In the genomic region with DNA sequence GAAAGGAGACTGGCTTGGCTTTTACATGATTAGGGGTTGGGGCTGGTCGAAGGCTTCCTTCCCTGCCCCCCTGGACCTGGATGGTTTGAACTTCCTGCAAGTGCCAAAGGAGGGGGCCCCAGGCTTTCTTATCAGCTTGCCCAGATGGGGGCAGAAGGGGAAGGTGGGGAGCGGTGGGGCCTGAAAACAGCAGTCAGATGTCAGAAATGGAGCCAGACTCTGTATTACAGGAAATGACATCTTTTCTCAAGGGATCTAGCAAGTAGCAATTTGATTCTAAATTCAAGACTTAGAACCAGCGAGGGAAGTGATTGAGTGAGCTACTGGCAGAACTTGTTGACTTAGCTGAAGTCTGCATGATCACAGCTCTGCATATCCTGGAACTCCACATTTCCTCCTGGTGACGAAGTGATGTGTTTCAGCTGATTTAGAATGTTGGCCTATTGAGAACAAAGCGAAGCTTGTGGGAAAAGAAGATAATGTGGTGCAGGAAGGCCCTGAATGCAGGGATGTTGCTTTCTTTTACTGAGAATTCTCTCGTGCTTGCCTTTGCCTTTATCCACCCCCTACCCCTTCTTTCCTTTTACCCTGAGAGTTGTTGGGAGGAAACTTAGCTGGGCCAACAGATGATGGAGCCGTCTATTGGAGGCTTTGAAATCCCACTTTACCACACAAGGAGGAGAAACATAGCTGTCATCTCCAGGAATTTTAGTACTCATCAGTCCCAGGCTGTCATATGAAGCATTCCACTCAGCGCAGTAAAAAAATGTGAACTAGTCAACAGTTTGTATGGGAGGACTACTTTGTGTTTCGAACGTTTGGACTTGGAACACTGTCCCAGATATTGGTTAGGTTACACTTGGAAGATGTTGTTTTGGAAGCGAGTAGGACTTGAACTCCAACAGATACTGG, we compare ENCODE assay signal across 7 cellular contexts. TPM values are rescaled to one million over a fixed set of nuclear protein-coding genes. Genes with fewer than 3 reads are reported as not detected.
A peak's percentile ranks its signal among the peaks of the same experiment; 100 is the strongest.
DNase-seq lines count a peak whose midpoint lies in the region; ATAC-seq and TF ChIP-seq lines count a peak whose summit lies in the region.

No MANE protein-coding gene starts in this region.

- H3K79me1 ChIP-seq in trophoblast cell (ENCODE audit: low read length) = no peaks in the 10 kb centered on the region

- ATAC-seq in GM18520 (IDR thresholded peaks at IDR 0.05; ENCODE audit: unreplicated experiment) (peak; percentile 53), HG02588 (IDR thresholded peaks at IDR 0.05; ENCODE audit: unreplicated experiment) (peak; percentile 60)

- no peaks in the 10 kb centered on the region for H3K27me3 ChIP-seq in esophagus squamous epithelium
- H3K27me3 ChIP-seq in trophoblast cell (ENCODE audit: insufficient read depth, low read length) = no peaks in the 10 kb centered on the region

- H3K4me2 ChIP-seq in trophoblast cell (ENCODE audit: low read length) = no peak overlapping the region

- DNase-seq in OCI-M2 (lab: John Stamatoyannopoulos, UW; ENCODE audit: unreplicated experiment) (peak; percentile 60), esophagus squamous epithelium (lab: John Stamatoyannopoulos, UW) (no peak), trophoblast cell (peak in 1 of 2 donors; percentile 27), NCI-H226 (no peak), A172 (ENCODE audit: low spot score) (no peak)

- H3K36me3 ChIP-seq in esophagus squamous epithelium (no peaks in the 10 kb centered on the region), trophoblast cell (ENCODE audit: control insufficient read depth in 1 of 2, insufficient read depth in 2 of 2, low read length in 2 of 2) (no peaks in the 10 kb centered on the region)

- H3K14ac ChIP-seq in trophoblast cell (ENCODE audit: low read length) = no peak overlapping the region

- H3K27ac ChIP-seq in esophagus squamous epithelium (peak overlapping the region; percentile 19 to 74 (median 62)), trophoblast cell (ENCODE audit: low read depth, low read length) (no peak overlapping the region)

- no peak overlapping the region for H2BK12ac ChIP-seq in trophoblast cell (ENCODE audit: low read length)

- no peak overlapping the region for H3K18ac ChIP-seq in trophoblast cell (ENCODE audit: low read length)

- 58 to 66% methylated on average over 8 to 11 of the region's 11 CpGs for WGBS in esophagus squamous epithelium, 2 donors
- WGBS in trophoblast cell (ENCODE audit: extremely low coverage, insufficient coverage, insufficient read length) = no CpG with 5 or more reads among the region's 11 CpGs

- no peak overlapping the region for H3K9ac ChIP-seq in trophoblast cell (ENCODE audit: low read length)

- no peak overlapping the region for H2BK5ac ChIP-seq in trophoblast cell (ENCODE audit: low read depth, low read length, poor library complexity)

- TF ChIP-seq CTCF in esophagus squamous epithelium (IDR thresholded peaks at IDR 0.05) = no peak

- no peak overlapping the region for H4K12ac ChIP-seq in trophoblast cell (ENCODE audit: low read depth, low read length)

- H2AFZ ChIP-seq in trophoblast cell (ENCODE audit: insufficient read depth, low read length, poor library complexity) = no peak overlapping the region

- H3K23ac ChIP-seq in trophoblast cell (ENCODE audit: low read length) = no peak overlapping the region

- H3K4me3 ChIP-seq in esophagus squamous epithelium (no peak overlapping the region), trophoblast cell (ENCODE audit: low read depth, low read length) (no peak overlapping the region)

- intact Hi-C loops in esophagus squamous epithelium (cut with DNase I) = no loop called here

- no peak overlapping the region for H4K8ac ChIP-seq in trophoblast cell (ENCODE audit: low read depth, low read length)

- no peak for TF ChIP-seq POLR2A in esophagus squamous epithelium (IDR thresholded peaks at IDR 0.05)

- no peaks in the 10 kb centered on the region for H3K9me3 ChIP-seq in esophagus squamous epithelium
- H3K9me3 ChIP-seq in trophoblast cell (ENCODE audit: insufficient read depth, low read depth, low read length) = no peaks in the 10 kb centered on the region

- no peak overlapping the region for H2BK120ac ChIP-seq in trophoblast cell (ENCODE audit: insufficient read depth, low read length, poor library complexity)

- no peak overlapping the region for H4K91ac ChIP-seq in trophoblast cell (ENCODE audit: low read depth, low read length)

- H3K4ac ChIP-seq in trophoblast cell (ENCODE audit: low read depth, low read length) = peak overlapping the region; percentile 19

- no peak overlapping the region for H2AK5ac ChIP-seq in trophoblast cell (ENCODE audit: low read length)

- H3K4me1 ChIP-seq in esophagus squamous epithelium = peaks cover 9 to 58% (median 15%) of the 10 kb centered on the region in 3 donors
- H3K4me1 ChIP-seq in trophoblast cell (ENCODE audit: control insufficient read depth in 1 of 2, insufficient read depth in 2 of 2, low read length in 2 of 2) = peaks cover 5 to 11% of the 10 kb centered on the region in 2 experiments

- peaks cover 2% of the 10 kb centered on the region for H3K79me2 ChIP-seq in trophoblast cell (ENCODE audit: control insufficient read depth, insufficient read depth, low read length, poor library complexity)

RNA-seq across cellular contexts. Expression of gene CCNY, which starts 43.2 kb away (rescaled TPM):
- total RNA-seq in esophagus squamous epithelium = 10 to 100 TPM; 24.1 to 41.5 (median 30.4) TPM
- 38.5 and 42.4 TPM in 2 replicates for polyA plus RNA-seq in trophoblast cell (2013)
- total RNA-seq in A172 (2014; rRNA removed; shearing (Covaris generic)) = 44.4 and 49.9 TPM in 2 replicates
